1 cellular context compared by ENCODE assay signal in genomic region chr15:86089422-86089821, GRCh38.
TF ChIP-seq lines count a peak whose summit lies in the region.

No MANE protein-coding gene starts in this region.

TF ChIP-seq in H1, 55 proteins besides CTCF, POLR2A, EP300 and RAD21 (continued from another document):
- TF ChIP-seq TAF1 (IDR thresholded peaks at IDR 0.05; ENCODE audit: low read depth, low read length) (no peak), RBBP5 (IDR thresholded peaks at IDR 0.05; ENCODE audit: borderline replicate concordance, low read depth, low read length) (no peak), CHD2 (IDR thresholded peaks at IDR 0.05; ENCODE audit: low read length) (no peak), SP2 (IDR thresholded peaks at IDR 0.05; ENCODE audit: low read length) (no peak)
